In genomic region chr10:130194194-130194990, GRCh38 we compare ENCODE assay signal across 20 cellular contexts. TPM values are rescaled to one million over a fixed set of nuclear protein-coding genes. Genes with fewer than 3 reads are reported as not detected.
DNase-seq lines count a peak whose midpoint lies in the region; ATAC-seq and TF ChIP-seq lines count a peak whose summit lies in the region.
"Had no signal": no experiment of that assay in that cellular context is flagged by ENCODE, and none has a peak within 500 bp of the region (broad histone marks: within the 10 kb centered on the region; RNA-seq: fewer than 3 reads in every experiment).

No MANE protein-coding gene starts in this region.

- no peaks in the 10 kb centered on the region for H3K9me3 ChIP-seq in SK-N-SH

- peaks cover 0 to 23% of the 10 kb centered on the region in 2 experiments; a peak in 1 of 4 replicates for H3K4me1 ChIP-seq in SK-N-SH (ENCODE audit: control insufficient read depth in 1 of 2, insufficient read depth in 2 of 2, low read depth in 1 of 2, low read length in 1 of 2)

- H3K4me2 ChIP-seq in SK-N-SH = no peak overlapping the region

- DNase-seq in SK-N-SH = peak; percentile 72
- peak; percentile 22 for DNase-seq in choroid plexus epithelial cell (ENCODE audit: low read depth)
- no peak for DNase-seq in neural crest cell (ENCODE audit: low read depth, low spot score)
- DNase-seq in NCI-H82 treated with DMSO at 0.1 percent for 48 hours (lab: John Stamatoyannopoulos, UW; ENCODE audit: unreplicated experiment) = no peak
- DNase-seq in RWPE1 (ENCODE audit: low spot score) = no peak
- no peak for DNase-seq in stimulated activated naive CD4-positive, alpha-beta T cell (lab: John Stamatoyannopoulos, UW)
- DNase-seq: DMS79 treated with DMSO at 0.1 percent for 48 hours, Karpas-422, NCI-H1417 treated with DMSO at 0.1 percent for 48 hours, NCI-H187 treated with DMSO at 0.1 percent for 48 hours, NCI-H226, NCI-H524, NCI-H82, SW 1271 had no signal

- no peak overlapping the region for H3K4me3 ChIP-seq in SK-N-SH (ENCODE audit: low read depth in 2 of 2, low read length in 1 of 2)
- H3K4me3 ChIP-seq in choroid plexus epithelial cell (ENCODE audit: low read depth, low read length) = no peak overlapping the region
- H3K4me3 ChIP-seq: SJSA1 had no signal

- H3K9me2 ChIP-seq in SK-N-SH = no peaks in the 10 kb centered on the region

- peaks cover 15% of the 10 kb centered on the region for H3K4me1 Mint-ChIP-seq in neural crest cell

- 76% methylated on average over 18 of the region's 21 CpGs for WGBS in SK-N-SH (ENCODE audit: low lambda C conversion rate)

- H3K79me2 ChIP-seq in SK-N-SH (ENCODE audit: insufficient read depth) = no peaks in the 10 kb centered on the region

- H3K9ac ChIP-seq in SK-N-SH = no peak overlapping the region

- H3K36me3 Mint-ChIP-seq in neural crest cell (ENCODE audit: low read depth) = no peaks in the 10 kb centered on the region

- no peaks in the 10 kb centered on the region for H3K36me3 ChIP-seq in SK-N-SH (replicated peaks in 1 of 2; ENCODE audit: control insufficient read depth in 1 of 2, insufficient read depth in 2 of 2, low read length in 1 of 2)
- H3K36me3 ChIP-seq: SJSA1 had no signal

- no peak for TF ChIP-seq RAD21 in SK-N-SH (IDR thresholded peaks at IDR 0.05; ENCODE audit: low read length)

- H3F3A ChIP-seq in SK-N-SH (replicated peaks; ENCODE audit: insufficient read depth) = peaks cover 4% of the 10 kb centered on the region

- H2AFZ ChIP-seq in SK-N-SH (ENCODE audit: low read depth) = no peak overlapping the region

- ATAC-seq in SK-N-SH treated with all-trans-retinoic acid at 6 μM for 48 hours (no peak), HG03460 (IDR thresholded peaks at IDR 0.05; ENCODE audit: unreplicated experiment) (no peak)

- H3K27ac Mint-ChIP-seq in neural crest cell (ENCODE audit: unreplicated experiment) = peak overlapping the region; percentile 43
- H3K27ac Mint-ChIP-seq: CD14-positive monocyte, IgD-negative memory B cell had no signal

- H3K27ac ChIP-seq in SK-N-SH (ENCODE audit: low read depth in 2 of 2, low read length in 1 of 2) (no peak overlapping the region; a peak in 1 of 4 replicates), RWPE1 (no peak overlapping the region)
- H3K27ac ChIP-seq: 22Rv1, SJSA1 had no signal

- no peaks in the 10 kb centered on the region for H3K27me3 Mint-ChIP-seq in neural crest cell (ENCODE audit: low read depth)
- H3K27me3 Mint-ChIP-seq: IgD-negative memory B cell had no signal

- H3K27me3 ChIP-seq in SK-N-SH (ENCODE audit: insufficient read depth) = no peaks in the 10 kb centered on the region
- H3K27me3 ChIP-seq: SJSA1 had no signal

- no peak for TF ChIP-seq EP300 in SK-N-SH (IDR thresholded peaks at IDR 0.05; ENCODE audit: borderline replicate concordance in 1 of 2, low read depth in 1 of 2, low read length in 1 of 2)

- TF ChIP-seq CTCF in SK-N-SH (IDR thresholded peaks at IDR 0.05) (no peak), choroid plexus epithelial cell (conservative IDR thresholded peaks at IDR 0.05; ENCODE audit: low read depth, low read length) (no peak), neural crest cell (conservative IDR thresholded peaks at IDR 0.05) (no peak), RWPE1 (conservative IDR thresholded peaks at IDR 0.05; ENCODE audit: low read depth) (no peak)

- H3K9me3 Mint-ChIP-seq in neural crest cell = no peaks in the 10 kb centered on the region
- H3K9me3 Mint-ChIP-seq: IgD-negative memory B cell had no signal

- H4K20me1 ChIP-seq in SK-N-SH (ENCODE audit: insufficient read depth) = no peaks in the 10 kb centered on the region

- peak overlapping the region; percentile 69 for H3K4me3 Mint-ChIP-seq in neural crest cell
- H3K4me3 Mint-ChIP-seq: CD14-positive monocyte, IgD-negative memory B cell had no signal

- POLR2A ChIA-PET in SK-N-SH (lab: Yijun Ruan, JAX) (no interaction called here), RWPE1 (lab: Yijun Ruan, JAX; ENCODE audit: low non-redundant PET) (no interaction called here)

- CTCF ChIA-PET in SK-N-SH (lab: Yijun Ruan, JAX) = no interaction called here
- CTCF ChIA-PET in RWPE1 (lab: Yijun Ruan, JAX) = interaction anchor here (0.7 kb wide), 1 partner anchor 1987 kb away, joined by 3 read pairs; no protein-coding TSS in a partner anchor

TF ChIP-seq in SK-N-SH, 30 proteins besides CTCF, POLR2A, EP300 and RAD21 (continues in another document):
- TF ChIP-seq MAX (IDR thresholded peaks at IDR 0.05; ENCODE audit: low read depth) (no peak), REST (IDR thresholded peaks at IDR 0.05; ENCODE audit: low read depth, low read length) (no peak), GATA2 (CRISPR knock-in tag; IDR thresholded peaks at IDR 0.05) (peak; percentile 57)

TF ChIP-seq in SK-N-SH treated with all-trans-retinoic acid at 6 μM for 48 hours, 23 proteins besides CTCF, POLR2A, EP300 and RAD21:
- TF ChIP-seq POU6F1 (CRISPR knock-in tag; IDR thresholded peaks at IDR 0.05; ENCODE audit: borderline replicate concordance, low read depth) = no peak
- no peak for TF ChIP-seq BACH2 (CRISPR knock-in tag; IDR thresholded peaks at IDR 0.05; ENCODE audit: borderline replicate concordance)
- no peak for TF ChIP-seq RARB (CRISPR knock-in tag; IDR thresholded peaks at IDR 0.05)
- TF ChIP-seq, protein P1, sequence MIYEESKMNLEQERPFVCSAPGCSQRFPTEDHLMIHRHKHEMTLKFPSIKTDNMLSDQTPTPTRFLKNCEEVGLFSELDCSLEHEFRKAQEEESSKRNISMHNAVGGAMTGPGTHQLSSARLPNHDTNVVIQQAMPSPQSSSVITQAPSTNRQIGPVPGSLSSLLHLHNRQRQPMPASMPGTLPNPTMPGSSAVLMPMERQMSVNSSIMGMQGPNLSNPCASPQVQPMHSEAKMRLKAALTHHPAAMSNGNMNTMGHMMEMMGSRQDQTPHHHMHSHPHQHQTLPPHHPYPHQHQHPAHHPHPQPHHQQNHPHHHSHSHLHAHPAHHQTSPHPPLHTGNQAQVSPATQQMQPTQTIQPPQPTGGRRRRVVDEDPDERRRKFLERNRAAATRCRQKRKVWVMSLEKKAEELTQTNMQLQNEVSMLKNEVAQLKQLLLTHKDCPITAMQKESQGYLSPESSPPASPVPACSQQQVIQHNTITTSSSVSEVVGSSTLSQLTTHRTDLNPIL (CRISPR knock-in tag; IDR thresholded peaks at IDR 0.05; ENCODE audit: low read depth) = no peak

RNA-seq across cellular contexts. Expression of gene GLRX3, which starts 58.2 kb away (rescaled TPM):
- 88.1 and 93.8 TPM in 2 replicates for polyA plus RNA-seq in SK-N-SH (2012; rRNA removed)
- polyA plus RNA-seq in SK-N-SH (2012; cell fraction: cytosol; rRNA removed) = 91.5 and 117 TPM in 2 replicates
- 63.8 and 91.4 TPM in 2 replicates for polyA plus RNA-seq in SK-N-SH (2012; cell fraction: nucleus; rRNA removed)
- 121 and 124 TPM in 2 replicates for total RNA-seq in neural crest cell

Comparison
In these comparisons a context has a peak if more than half of its experiments do, and no peak if none do; other contexts are left out.
1. DNase-seq: peak in SK-N-SH (single experiment) and choroid plexus epithelial cell (single experiment); none in neural crest cell (single experiment), NCI-H82 treated with DMSO at 0.1 percent for 48 hours (single experiment), RWPE1 (single experiment) and stimulated activated naive CD4-positive, alpha-beta T cell (0 of 6).